In genomic region chr12:34393086-34393820, GRCh38 we compare ENCODE assay signal across 17 cellular contexts.
DNase-seq lines count a peak whose midpoint lies in the region; ATAC-seq, FAIRE-seq and TF ChIP-seq lines count a peak whose summit lies in the region.
"Had no signal": no experiment of that assay in that cellular context is flagged by ENCODE, and none has a peak within 500 bp of the region (broad histone marks: within the 10 kb centered on the region; RNA-seq: fewer than 3 reads in every experiment).

No MANE protein-coding gene starts in this region.

- peaks cover 2% of the 10 kb centered on the region for H3K36me3 Mint-ChIP-seq in chondrocyte (ENCODE audit: low read depth)

- intact Hi-C loops in kidney (cut with DNase I), result no loop called here
- intact Hi-C loops in spleen (cut with DNase I; ENCODE audit: low total_unique reads), result no loop called here
- intact Hi-C loops in colonic mucosa (cut with DNase I), result no loop called here

- H3K9ac ChIP-seq in kidney (ENCODE audit: low read length in 2 of 2) (no peak overlapping the region), colonic mucosa (ENCODE audit: low read depth in 2 of 2, low read length in 2 of 2) (no peak overlapping the region)
- H3K9ac ChIP-seq: KMS-11 had no signal

- TF ChIP-seq CTCF in RWPE2 (IDR thresholded peaks at IDR 0.05; ENCODE audit: poor library complexity, severe bottlenecking) (no peak), chondrocyte (IDR thresholded peaks at IDR 0.05) (no peak), kidney (IDR thresholded peaks at IDR 0.05; ENCODE audit: borderline replicate concordance, extremely low read depth, insufficient read depth) (no peak), spleen (IDR thresholded peaks at IDR 0.05 in 8 of 11, conservative IDR thresholded peaks at IDR 0.05 in 3 of 11) (no peak), colonic mucosa (IDR thresholded peaks at IDR 0.05) (no peak)

- 66 to 70% (median 66%) methylated on average over 33 to 35 of the region's 35 CpGs for WGBS in spleen, 5 donors

- no peak for FAIRE-seq in kidney (lab: Jason Lieb, UNC)

- DNase-seq in RWPE2 (ENCODE audit: low spot score) (peak; percentile 34), chondrocyte (ENCODE audit: low spot score) (peak; percentile 70), kidney (peak; percentile 59), spleen (peak; percentile 66), NCI-H2171 treated with DMSO at 0.1 percent for 48 hours (lab: John Stamatoyannopoulos, UW) (no peak), colonic mucosa (no peak), NCI-H1417 treated with DMSO at 0.1 percent for 48 hours (lab: John Stamatoyannopoulos, UW) (no peak)
- DNase-seq in activated CD4-positive, alpha-beta T cell treated with anti-CD3 and anti-CD28 coated beads, Interleukin-2, amount 50 U/mL, for 48 hours, result no peak
- DNase-seq: activated CD4-positive, alpha-beta T cell treated with anti-CD3 and anti-CD28 coated beads, Interleukin-2, amount 10 ng/mL, durations not matched to agents 24 days and 14 days; C1 segment of cervical spinal cord; hippocampal formation; NCI-H1092; SJCRH30; stimulated activated CD4-positive, alpha-beta T cell treated with anti-CD3 and anti-CD28 coated beads, Interleukin-1b, Interleukin-23, amount 100 ng/mL, for 48 hours had no signal

- no peaks in the 10 kb centered on the region for H3K4me1 Mint-ChIP-seq in chondrocyte (ENCODE audit: low read depth)
- H3K4me1 Mint-ChIP-seq: activated CD4-positive, alpha-beta T cell treated with anti-CD3 and anti-CD28 coated beads, Interleukin-2, amount 10 ng/mL, durations not matched to agents 24 days and 14 days had no signal

- H3K4me3 ChIP-seq in RWPE2 (ENCODE audit: severe bottlenecking), result no peak overlapping the region
- no peak overlapping the region for H3K4me3 ChIP-seq in kidney (ENCODE audit: low read length in 2 of 2)
- no peak overlapping the region for H3K4me3 ChIP-seq in spleen
- no peak overlapping the region for H3K4me3 ChIP-seq in colonic mucosa
- H3K4me3 ChIP-seq: body of pancreas, SJCRH30 had no signal

- H3K9me3 ChIP-seq in RWPE2 (ENCODE audit: severe bottlenecking) (peaks cover 6% of the 10 kb centered on the region), kidney (ENCODE audit: control insufficient read depth in 1 of 2, low read length in 2 of 2) (peaks cover 0 to 21% of the 10 kb centered on the region in 2 donors), spleen (peaks cover 0 to 100% (median 97%) of the 10 kb centered on the region in 8 donors), colonic mucosa (no peaks in the 10 kb centered on the region)
- H3K9me3 ChIP-seq: SJCRH30 had no signal

- H3K27ac ChIP-seq in RWPE2 (ENCODE audit: poor library complexity, severe bottlenecking) (no peak overlapping the region), kidney (ENCODE audit: low read depth in 2 of 2, low read length in 2 of 2) (no peak overlapping the region), spleen (no peak overlapping the region), colonic mucosa (no peak overlapping the region)
- H3K27ac ChIP-seq: body of pancreas, KMS-11, SJCRH30 had no signal

- ATAC-seq in RWPE2 (ENCODE audit: low read depth), result no peak
- ATAC-seq: body of pancreas, left colon had no signal

- H3K4me1 ChIP-seq in RWPE2 (ENCODE audit: insufficient read depth, poor library complexity, severe bottlenecking) (no peaks in the 10 kb centered on the region), kidney (ENCODE audit: control insufficient read depth in 1 of 2, insufficient read depth in 1 of 2, low read depth in 1 of 2, low read length in 2 of 2) (no peaks in the 10 kb centered on the region), spleen (no peaks in the 10 kb centered on the region), colonic mucosa (no peaks in the 10 kb centered on the region)
- H3K4me1 ChIP-seq: body of pancreas, SJCRH30 had no signal

- no peak overlapping the region for H3K27ac Mint-ChIP-seq in chondrocyte (ENCODE audit: unreplicated experiment)
- H3K27ac Mint-ChIP-seq: activated CD4-positive, alpha-beta T cell treated with anti-CD3 and anti-CD28 coated beads, Interleukin-2, amount 10 ng/mL, durations not matched to agents 24 days and 14 days had no signal

- H3K4me3 Mint-ChIP-seq in chondrocyte (ENCODE audit: unreplicated experiment), result no peak overlapping the region
- H3K4me3 Mint-ChIP-seq: activated CD4-positive, alpha-beta T cell treated with anti-CD3 and anti-CD28 coated beads, Interleukin-2, amount 10 ng/mL, durations not matched to agents 24 days and 14 days had no signal

- H3K27me3 Mint-ChIP-seq in chondrocyte (ENCODE audit: low read depth), result no peaks in the 10 kb centered on the region
- H3K27me3 Mint-ChIP-seq: activated CD4-positive, alpha-beta T cell treated with anti-CD3 and anti-CD28 coated beads, Interleukin-2, amount 10 ng/mL, durations not matched to agents 24 days and 14 days had no signal

- no peaks in the 10 kb centered on the region for H3K36me3 ChIP-seq in RWPE2 (ENCODE audit: low read depth)
- H3K36me3 ChIP-seq in kidney (ENCODE audit: control insufficient read depth in 1 of 2, insufficient read depth in 2 of 2, low read length in 2 of 2), result no peaks in the 10 kb centered on the region
- H3K36me3 ChIP-seq in spleen, result no peaks in the 10 kb centered on the region
- H3K36me3 ChIP-seq in colonic mucosa, result no peaks in the 10 kb centered on the region
- H3K36me3 ChIP-seq: SJCRH30 had no signal

- peaks cover 4% of the 10 kb centered on the region for H3K9me3 Mint-ChIP-seq in chondrocyte (ENCODE audit: low read depth)
- H3K9me3 Mint-ChIP-seq: activated CD4-positive, alpha-beta T cell treated with anti-CD3 and anti-CD28 coated beads, Interleukin-2, amount 10 ng/mL, durations not matched to agents 24 days and 14 days had no signal

- TF ChIP-seq POLR2A in spleen (IDR thresholded peaks at IDR 0.05), result no peak

- H3K27me3 ChIP-seq in RWPE2 (ENCODE audit: insufficient read depth, poor library complexity, severe bottlenecking) (no peaks in the 10 kb centered on the region), spleen (replicated peaks in 1 of 7) (peaks cover 0 to 19% (median 0%) of the 10 kb centered on the region in 7 donors), colonic mucosa (no peaks in the 10 kb centered on the region)
- H3K27me3 ChIP-seq: body of pancreas, SJCRH30 had no signal

Comparison
In these comparisons a context has a peak if more than half of its experiments do, and no peak if none do; other contexts are left out.
1. DNase-seq: peak in RWPE2 (single experiment), chondrocyte (single experiment), kidney (single experiment) and spleen (single experiment); none in NCI-H2171 treated with DMSO at 0.1 percent for 48 hours (single experiment), colonic mucosa (single experiment), activated CD4-positive, alpha-beta T cell treated with anti-CD3 and anti-CD28 coated beads, Interleukin-2, amount 50 U/mL, for 48 hours (0 of 2) and NCI-H1417 treated with DMSO at 0.1 percent for 48 hours (single experiment).